Comparison of ENCODE assay signal across 16 cellular contexts in genomic region chr2:100856732-100857131, GRCh38.
"Had no signal": no experiment of that assay in that cellular context is flagged by ENCODE, and none has a peak within 500 bp of the region (broad histone marks: within the 10 kb centered on the region; RNA-seq: fewer than 3 reads in every experiment).

No MANE protein-coding gene starts in this region.

- ATAC-seq: activated CD4-positive, alpha-beta T cell treated with anti-CD3 and anti-CD28 coated beads for 36 hours; activated T-cell treated with anti-CD3 and anti-CD28 coated beads, Interleukin-2, amount 50 U/mL, for 4 hours; naive thymus-derived CD8-positive, alpha-beta T cell; stimulated activated memory B cell treated with anti-CD40 and anti-IgM and Interleukin-4, amounts not matched to agents 10 μg/mL and 1 μg/mL and 100 μg/mL, for 72 hours had no signal

- H3K9me3 ChIP-seq: lower lobe of right lung, pancreas had no signal

- H3K4me3 ChIP-seq: coronary artery, lower lobe of right lung, pancreas had no signal

- H3K27ac ChIP-seq: coronary artery, lower lobe of right lung, pancreas had no signal

- H3K36me3 Mint-ChIP-seq: activated CD4-positive, alpha-beta memory T cell treated with anti-CD3 and anti-CD28 coated beads for 36 hours; activated naive CD4-positive, alpha-beta T cell treated with anti-CD3 and anti-CD28 coated beads, Interleukin-2, amount 50 U/mL, for 24 hours; stimulated activated memory B cell treated with anti-CD40 and anti-IgM and Interleukin-4, amounts not matched to agents 10 μg/mL and 1 μg/mL and 100 μg/mL, for 72 hours had no signal

- DNase-seq: activated CD4-positive, alpha-beta memory T cell treated with anti-CD3 and anti-CD28 coated beads for 36 hours; activated CD4-positive, alpha-beta T cell treated with anti-CD3 and anti-CD28 coated beads for 36 hours; activated effector memory CD4-positive, alpha-beta T cell treated with anti-CD3 and anti-CD28 coated beads, Interleukin-2, amount 50 U/mL, for 16 hours; activated T-cell treated with anti-CD3 and anti-CD28 coated beads, Interleukin-2, amount 50 U/mL, for 4 hours; effector CD4-positive, alpha-beta T cell; head of caudate nucleus; lower lobe of right lung; naive thymus-derived CD8-positive, alpha-beta T cell; pancreas; stimulated activated CD4-positive, alpha-beta T cell treated with anti-CD3 and anti-CD28 coated beads, Interleukin-2, amount 100 ng/mL, for 48 hours; T-helper 2 cell had no signal

- H3K4me3 Mint-ChIP-seq: activated CD4-positive, alpha-beta memory T cell treated with anti-CD3 and anti-CD28 coated beads for 36 hours; activated CD4-positive, alpha-beta T cell treated with anti-CD3 and anti-CD28 coated beads for 36 hours; activated naive CD4-positive, alpha-beta T cell treated with anti-CD3 and anti-CD28 coated beads, Interleukin-2, amount 50 U/mL, for 24 hours; activated T-cell treated with anti-CD3 and anti-CD28 coated beads, Interleukin-2, amount 50 U/mL, for 4 hours; naive thymus-derived CD8-positive, alpha-beta T cell; stimulated activated memory B cell treated with anti-CD40 and anti-IgM and Interleukin-4, amounts not matched to agents 10 μg/mL and 1 μg/mL and 100 μg/mL, for 72 hours had no signal

- H3K27ac Mint-ChIP-seq: activated CD4-positive, alpha-beta memory T cell treated with anti-CD3 and anti-CD28 coated beads for 36 hours; activated CD4-positive, alpha-beta T cell treated with anti-CD3 and anti-CD28 coated beads for 36 hours; activated naive CD4-positive, alpha-beta T cell treated with anti-CD3 and anti-CD28 coated beads, Interleukin-2, amount 50 U/mL, for 24 hours; stimulated activated memory B cell treated with anti-CD40 and anti-IgM and Interleukin-4, amounts not matched to agents 10 μg/mL and 1 μg/mL and 100 μg/mL, for 72 hours had no signal

- H3K36me3 ChIP-seq: lower lobe of right lung, pancreas had no signal

- H3K9me3 Mint-ChIP-seq: activated CD4-positive, alpha-beta memory T cell treated with anti-CD3 and anti-CD28 coated beads for 36 hours; activated naive CD4-positive, alpha-beta T cell treated with anti-CD3 and anti-CD28 coated beads, Interleukin-2, amount 50 U/mL, for 24 hours; activated T-cell treated with anti-CD3 and anti-CD28 coated beads, Interleukin-2, amount 50 U/mL, for 4 hours; naive thymus-derived CD8-positive, alpha-beta T cell; stimulated activated memory B cell treated with anti-CD40 and anti-IgM and Interleukin-4, amounts not matched to agents 10 μg/mL and 1 μg/mL and 100 μg/mL, for 72 hours had no signal

- FAIRE-seq: endothelial cell of umbilical vein, frontal cortex, pancreas had no signal

- H3K4me1 ChIP-seq: lower lobe of right lung had no signal

- H3K27me3 ChIP-seq: pancreas had no signal

- H3K27me3 Mint-ChIP-seq: activated CD4-positive, alpha-beta memory T cell treated with anti-CD3 and anti-CD28 coated beads for 36 hours; activated CD4-positive, alpha-beta T cell treated with anti-CD3 and anti-CD28 coated beads for 36 hours; activated naive CD4-positive, alpha-beta T cell treated with anti-CD3 and anti-CD28 coated beads, Interleukin-2, amount 50 U/mL, for 24 hours had no signal
